1 cellular context compared by ENCODE assay signal in the genomic region with DNA sequence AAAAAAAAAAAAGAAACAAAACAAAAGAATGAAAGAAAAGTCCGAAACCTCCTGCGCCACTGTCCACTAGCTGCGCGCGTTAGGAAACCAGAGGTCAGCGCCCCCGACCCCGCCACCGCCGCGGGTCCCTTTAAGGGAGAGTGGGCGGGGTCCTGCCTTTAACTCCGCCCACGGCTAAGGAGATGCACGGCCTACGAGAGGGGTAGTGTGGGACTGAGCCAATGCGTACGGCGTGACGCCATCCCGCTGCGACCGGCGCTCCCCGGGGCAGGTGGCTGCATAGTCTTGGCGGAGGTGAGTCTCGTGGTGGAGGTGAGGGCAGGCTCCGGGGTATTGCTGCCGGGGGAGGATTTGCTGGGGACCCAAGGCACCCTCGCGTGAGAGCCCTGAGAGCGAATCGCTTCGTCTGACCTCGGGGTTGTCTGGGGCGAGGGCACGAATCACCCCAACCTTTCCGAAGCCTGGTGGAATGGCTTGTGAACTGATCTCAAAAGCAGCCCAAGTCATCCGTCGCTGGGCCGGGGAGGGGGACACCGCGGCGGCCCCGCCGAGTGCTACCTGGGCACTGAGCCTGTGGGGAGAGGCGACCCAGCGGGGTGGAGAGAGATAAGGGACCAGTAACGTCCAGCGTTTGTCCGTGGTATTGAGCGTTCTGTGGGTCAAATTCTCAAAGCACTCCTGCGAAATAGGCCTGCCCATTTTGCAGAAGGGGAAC.
TF ChIP-seq lines count a peak whose summit lies in the region.

Gene MRPS17, plus strand, starts transcription at position 241 of the 715 bp plus-strand sequence. CDS start 1,319 bp downstream, outside the sequence.

TF ChIP-seq in GM23338, 12 proteins besides CTCF, POLR2A, EP300 and RAD21 (continued from another document):
- TF ChIP-seq, protein P1, sequence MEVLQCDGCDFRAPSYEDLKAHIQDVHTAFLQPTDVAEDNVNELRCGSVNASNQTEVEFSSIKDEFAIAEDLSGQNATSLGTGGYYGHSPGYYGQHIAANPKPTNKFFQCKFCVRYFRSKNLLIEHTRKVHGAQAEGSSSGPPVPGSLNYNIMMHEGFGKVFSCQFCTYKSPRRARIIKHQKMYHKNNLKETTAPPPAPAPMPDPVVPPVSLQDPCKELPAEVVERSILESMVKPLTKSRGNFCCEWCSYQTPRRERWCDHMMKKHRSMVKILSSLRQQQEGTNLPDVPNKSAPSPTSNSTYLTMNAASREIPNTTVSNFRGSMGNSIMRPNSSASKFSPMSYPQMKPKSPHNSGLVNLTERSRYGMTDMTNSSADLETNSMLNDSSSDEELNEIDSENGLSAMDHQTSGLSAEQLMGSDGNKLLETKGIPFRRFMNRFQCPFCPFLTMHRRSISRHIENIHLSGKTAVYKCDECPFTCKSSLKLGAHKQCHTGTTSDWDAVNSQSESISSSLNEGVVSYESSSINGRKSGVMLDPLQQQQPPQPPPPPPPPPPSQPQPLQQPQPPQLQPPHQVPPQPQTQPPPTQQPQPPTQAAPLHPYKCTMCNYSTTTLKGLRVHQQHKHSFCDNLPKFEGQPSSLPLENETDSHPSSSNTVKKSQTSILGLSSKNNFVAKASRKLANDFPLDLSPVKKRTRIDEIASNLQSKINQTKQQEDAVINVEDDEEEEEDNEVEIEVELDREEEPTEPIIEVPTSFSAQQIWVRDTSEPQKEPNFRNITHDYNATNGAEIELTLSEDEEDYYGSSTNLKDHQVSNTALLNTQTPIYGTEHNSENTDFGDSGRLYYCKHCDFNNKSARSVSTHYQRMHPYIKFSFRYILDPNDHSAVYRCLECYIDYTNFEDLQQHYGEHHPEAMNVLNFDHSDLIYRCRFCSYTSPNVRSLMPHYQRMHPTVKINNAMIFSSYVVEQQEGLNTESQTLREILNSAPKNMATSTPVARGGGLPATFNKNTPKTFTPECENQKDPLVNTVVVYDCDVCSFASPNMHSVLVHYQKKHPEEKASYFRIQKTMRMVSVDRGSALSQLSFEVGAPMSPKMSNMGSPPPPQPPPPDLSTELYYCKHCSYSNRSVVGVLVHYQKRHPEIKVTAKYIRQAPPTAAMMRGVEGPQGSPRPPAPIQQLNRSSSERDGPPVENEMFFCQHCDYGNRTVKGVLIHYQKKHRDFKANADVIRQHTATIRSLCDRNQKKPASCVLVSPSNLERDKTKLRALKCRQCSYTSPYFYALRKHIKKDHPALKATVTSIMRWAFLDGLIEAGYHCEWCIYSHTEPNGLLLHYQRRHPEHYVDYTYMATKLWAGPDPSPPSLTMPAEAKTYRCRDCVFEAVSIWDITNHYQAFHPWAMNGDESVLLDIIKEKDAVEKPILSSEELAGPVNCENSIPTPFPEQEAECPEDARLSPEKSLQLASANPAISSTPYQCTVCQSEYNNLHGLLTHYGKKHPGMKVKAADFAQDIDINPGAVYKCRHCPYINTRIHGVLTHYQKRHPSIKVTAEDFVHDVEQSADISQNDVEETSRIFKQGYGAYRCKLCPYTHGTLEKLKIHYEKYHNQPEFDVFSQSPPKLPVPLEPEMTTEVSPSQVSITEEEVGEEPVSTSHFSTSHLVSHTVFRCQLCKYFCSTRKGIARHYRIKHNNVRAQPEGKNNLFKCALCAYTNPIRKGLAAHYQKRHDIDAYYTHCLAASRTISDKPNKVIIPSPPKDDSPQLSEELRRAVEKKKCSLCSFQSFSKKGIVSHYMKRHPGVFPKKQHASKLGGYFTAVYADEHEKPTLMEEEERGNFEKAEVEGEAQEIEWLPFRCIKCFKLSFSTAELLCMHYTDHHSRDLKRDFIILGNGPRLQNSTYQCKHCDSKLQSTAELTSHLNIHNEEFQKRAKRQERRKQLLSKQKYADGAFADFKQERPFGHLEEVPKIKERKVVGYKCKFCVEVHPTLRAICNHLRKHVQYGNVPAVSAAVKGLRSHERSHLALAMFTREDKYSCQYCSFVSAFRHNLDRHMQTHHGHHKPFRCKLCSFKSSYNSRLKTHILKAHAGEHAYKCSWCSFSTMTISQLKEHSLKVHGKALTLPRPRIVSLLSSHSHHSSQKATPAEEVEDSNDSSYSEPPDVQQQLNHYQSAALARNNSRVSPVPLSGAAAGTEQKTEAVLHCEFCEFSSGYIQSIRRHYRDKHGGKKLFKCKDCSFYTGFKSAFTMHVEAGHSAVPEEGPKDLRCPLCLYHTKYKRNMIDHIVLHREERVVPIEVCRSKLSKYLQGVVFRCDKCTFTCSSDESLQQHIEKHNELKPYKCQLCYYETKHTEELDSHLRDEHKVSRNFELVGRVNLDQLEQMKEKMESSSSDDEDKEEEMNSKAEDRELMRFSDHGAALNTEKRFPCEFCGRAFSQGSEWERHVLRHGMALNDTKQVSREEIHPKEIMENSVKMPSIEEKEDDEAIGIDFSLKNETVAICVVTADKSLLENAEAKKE (CRISPR knock-in tag; IDR thresholded peaks at IDR 0.05), result no peak
- no peak for TF ChIP-seq EZH2 (IDR thresholded peaks at IDR 0.05; ENCODE audit: low read depth, unreplicated experiment)
- TF ChIP-seq, protein P2, sequence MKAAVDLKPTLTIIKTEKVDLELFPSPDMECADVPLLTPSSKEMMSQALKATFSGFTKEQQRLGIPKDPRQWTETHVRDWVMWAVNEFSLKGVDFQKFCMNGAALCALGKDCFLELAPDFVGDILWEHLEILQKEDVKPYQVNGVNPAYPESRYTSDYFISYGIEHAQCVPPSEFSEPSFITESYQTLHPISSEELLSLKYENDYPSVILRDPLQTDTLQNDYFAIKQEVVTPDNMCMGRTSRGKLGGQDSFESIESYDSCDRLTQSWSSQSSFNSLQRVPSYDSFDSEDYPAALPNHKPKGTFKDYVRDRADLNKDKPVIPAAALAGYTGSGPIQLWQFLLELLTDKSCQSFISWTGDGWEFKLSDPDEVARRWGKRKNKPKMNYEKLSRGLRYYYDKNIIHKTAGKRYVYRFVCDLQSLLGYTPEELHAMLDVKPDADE (IDR thresholded peaks at IDR 0.05), result no peak
- peak; percentile 97 for TF ChIP-seq CREB1 (CRISPR knock-in tag; IDR thresholded peaks at IDR 0.05; ENCODE audit: low read depth)
- no peak for TF ChIP-seq STAT1 (IDR thresholded peaks at IDR 0.05; ENCODE audit: unreplicated experiment)
- no peak for TF ChIP-seq NANOG (IDR thresholded peaks at IDR 0.05; ENCODE audit: borderline replicate concordance)
- TF ChIP-seq POLR2AphosphoS5 (IDR thresholded peaks at IDR 0.05; ENCODE audit: low read depth), result peak; percentile 89
